ENCODE assay signal across 22 cellular contexts in the genomic region with DNA sequence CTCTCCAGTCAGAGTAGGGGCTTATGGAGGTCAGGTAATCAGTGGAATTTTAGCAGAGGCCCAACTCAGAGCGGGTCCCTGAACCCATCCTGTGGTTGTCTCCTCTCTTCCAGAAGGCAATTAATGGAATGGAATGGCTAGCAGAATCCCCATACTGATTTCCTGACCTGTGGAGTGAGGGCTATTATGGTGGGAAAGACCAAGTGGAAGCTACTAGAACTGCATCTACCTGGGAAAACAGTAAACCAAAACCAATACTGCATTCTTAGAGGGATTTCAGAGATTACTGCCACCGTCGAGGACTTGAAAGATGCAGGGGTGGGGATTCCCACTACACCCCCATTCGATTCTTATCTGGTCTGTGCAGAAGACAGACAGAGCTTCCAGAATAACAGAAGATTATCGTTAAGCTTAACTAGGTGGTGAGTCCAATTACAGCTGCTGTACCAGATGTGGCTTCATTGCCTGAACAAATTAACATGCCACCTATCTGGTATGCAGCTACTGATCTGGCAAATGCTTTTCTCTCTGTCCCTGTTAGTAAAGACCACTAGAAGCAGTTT.
"Had no signal": no experiment of that assay in that cellular context is flagged by ENCODE, and none has a peak within 500 bp of the region (broad histone marks: within the 10 kb centered on the region; RNA-seq: fewer than 3 reads in every experiment).

No MANE protein-coding gene starts in this region.

- H3K4me1 ChIP-seq: adrenal gland, esophagus muscularis mucosa, left lung, lower lobe of right lung, spleen, testis, transverse colon had no signal

- H3K4me3 ChIP-seq: adrenal gland, body of pancreas, esophagus muscularis mucosa, left lung, lower lobe of right lung, spleen, testis, transverse colon had no signal

- H3K27ac ChIP-seq: adrenal gland, body of pancreas, esophagus muscularis mucosa, left lung, lower lobe of right lung, spleen, testis, transverse colon had no signal

- ATAC-seq: body of pancreas; effector memory CD8-positive, alpha-beta T cell; left lung; lower lobe of right lung; natural killer cell; right cardiac atrium; stimulated activated naive CD8-positive, alpha-beta T cell treated with anti-CD3 and anti-CD28 coated beads, Interleukin-15, Interleukin-2, amounts not matched to agents 100 U/mL and 50 U/mL, for 24 hours had no signal

- H3K27me3 ChIP-seq: adrenal gland, body of pancreas, esophagus muscularis mucosa, left lung, spleen, testis, transverse colon had no signal

- DNase-seq: activated CD4-positive, alpha-beta T cell treated with anti-CD3 and anti-CD28 coated beads for 4 hours; activated CD8-positive, alpha-beta memory T cell treated with anti-CD3 and anti-CD28 coated beads for 24 hours; activated effector memory CD4-positive, alpha-beta T cell treated with anti-CD3 and anti-CD28 coated beads, Interleukin-2, amount 50 U/mL, for 16 hours; activated naive CD4-positive, alpha-beta T cell treated with anti-CD3 and anti-CD28 coated beads for 36 hours; activated naive CD8-positive, alpha-beta T cell treated with anti-CD3 and anti-CD28 coated beads for 36 hours; adrenal gland; aorta; body of pancreas; cortex of kidney; effector memory CD8-positive, alpha-beta T cell; foreskin melanocyte; left lung; lower lobe of right lung; mesenchymal stem cell; natural killer cell; right cardiac atrium; spleen; stimulated activated naive CD8-positive, alpha-beta T cell treated with anti-CD3 and anti-CD28 coated beads, Interleukin-15, Interleukin-2, amounts not matched to agents 100 U/mL and 50 U/mL, for 24 hours; T-helper 1 cell; testis; transverse colon had no signal

- H3K9me3 ChIP-seq: adrenal gland, body of pancreas, esophagus muscularis mucosa, left lung, lower lobe of right lung, spleen, testis, transverse colon had no signal

- H3K36me3 ChIP-seq: adrenal gland, transverse colon had no signal
